ENCODE assay signal across 15 cellular contexts in genomic region chr1:217528271-217528670, GRCh38.
DNase-seq lines count a peak whose midpoint lies in the region; ATAC-seq and TF ChIP-seq lines count a peak whose summit lies in the region.
"Had no signal": no experiment of that assay in that cellular context is flagged by ENCODE, and none has a peak within 500 bp of the region (broad histone marks: within the 10 kb centered on the region; RNA-seq: fewer than 3 reads in every experiment).

No MANE protein-coding gene starts in this region.

- H3K4me1 ChIP-seq in PC-3 (ENCODE audit: insufficient read depth, low read length) (peaks cover 36% of the 10 kb centered on the region), osteoblast (ENCODE audit: insufficient read depth, low read length) (peaks cover 26% of the 10 kb centered on the region)
- H3K4me1 ChIP-seq: BLaER1, right lobe of liver, suprapubic skin had no signal

- H2AFZ ChIP-seq in PC-3 (ENCODE audit: low read length): no peak overlapping the region
- no peak overlapping the region for H2AFZ ChIP-seq in osteoblast (ENCODE audit: low read length)

- peak; percentile 39; the same call in 1 of the 2 replicates for ATAC-seq in PC-3
- ATAC-seq: left lobe of liver, right lobe of liver had no signal

- no peaks in the 10 kb centered on the region for H3F3A ChIP-seq in PC-3 (ENCODE audit: low read length, unreplicated experiment)

- no TSS peak for BruUV-seq in PC-3 (replicated peaks; lab: Mats Ljungman, UMichigan)

- H3K27ac ChIP-seq in PC-3 (ENCODE audit: low read length): peak overlapping the region; percentile 16
- H3K27ac ChIP-seq in osteoblast (ENCODE audit: low read depth, low read length): peak overlapping the region; percentile 29
- H3K27ac ChIP-seq: BLaER1, KMS-11, right lobe of liver, suprapubic skin had no signal

- no peak overlapping the region for H3K27ac Mint-ChIP-seq in activated naive CD8-positive, alpha-beta T cell treated with anti-CD3 and anti-CD28 coated beads for 36 hours
- H3K27ac Mint-ChIP-seq: dendritic cell treated with granulocyte-macrophage colony-stimulating factor and Interleukin-4, amounts not matched to agents 40 ng/mL and 50 ng/mL, for 4 days had no signal

- no peaks in the 10 kb centered on the region for H3K9me3 ChIP-seq in PC-3 (ENCODE audit: low read length)
- no peaks in the 10 kb centered on the region for H3K9me3 ChIP-seq in osteoblast (ENCODE audit: low read depth, low read length)
- H3K9me3 ChIP-seq: BLaER1, right lobe of liver, suprapubic skin had no signal

- no peaks in the 10 kb centered on the region for H3K79me2 ChIP-seq in PC-3 (ENCODE audit: low read length)
- H3K79me2 ChIP-seq in osteoblast (ENCODE audit: insufficient read depth, low read length): no peaks in the 10 kb centered on the region

- H3K4me3 ChIP-seq in PC-3 (ENCODE audit: low read length) (no peak overlapping the region), epithelial cell of esophagus (ENCODE audit: low read length) (no peak overlapping the region), osteoblast (ENCODE audit: insufficient read depth, low read length) (no peak overlapping the region)
- H3K4me3 ChIP-seq: BLaER1, right lobe of liver, suprapubic skin had no signal

- H3K4me2 ChIP-seq in PC-3 (ENCODE audit: low read length): no peak overlapping the region
- peak overlapping the region; percentile 31 for H3K4me2 ChIP-seq in osteoblast (ENCODE audit: insufficient read depth, low read length)
- H3K4me2 ChIP-seq: BLaER1, KMS-11 had no signal

- POLR2A ChIA-PET in PC-3 (lab: Charles Lee; ENCODE audit: unreplicated experiment): no interaction called here

- no peaks in the 10 kb centered on the region for H3K4me1 Mint-ChIP-seq in activated naive CD8-positive, alpha-beta T cell treated with anti-CD3 and anti-CD28 coated beads for 36 hours

- intact Hi-C loops in PC-3 (cut with micrococcal nuclease): loop anchor here (5.0 kb wide), 1 partner anchor 134 kb away; no protein-coding TSS in a partner anchor

- H3K27me3 Mint-ChIP-seq in activated naive CD8-positive, alpha-beta T cell treated with anti-CD3 and anti-CD28 coated beads for 36 hours: no peaks in the 10 kb centered on the region
- H3K27me3 Mint-ChIP-seq: dendritic cell treated with granulocyte-macrophage colony-stimulating factor and Interleukin-4, amounts not matched to agents 40 ng/mL and 50 ng/mL, for 4 days had no signal

- TF ChIP-seq CTCF in PC-3 (conservative IDR thresholded peaks at IDR 0.05; ENCODE audit: low read depth, low read length): no peak
- no peak for TF ChIP-seq CTCF in epithelial cell of esophagus (IDR thresholded peaks at IDR 0.05; ENCODE audit: insufficient read depth, low read depth, low read length, missing control alignments)
- no peak for TF ChIP-seq CTCF in osteoblast (IDR thresholded peaks at IDR 0.05; ENCODE audit: extremely low read depth, low read depth, low read length)

- H4K20me1 ChIP-seq in PC-3 (ENCODE audit: low read length): no peaks in the 10 kb centered on the region
- H4K20me1 ChIP-seq in osteoblast (ENCODE audit: insufficient read depth, low read length): peaks cover 7% of the 10 kb centered on the region
- H4K20me1 ChIP-seq: BLaER1 had no signal

- no peaks in the 10 kb centered on the region for H3K27me3 ChIP-seq in PC-3 (ENCODE audit: low read length)
- H3K27me3 ChIP-seq in osteoblast (ENCODE audit: insufficient read depth, low read length): no peaks in the 10 kb centered on the region
- H3K27me3 ChIP-seq: BLaER1, right lobe of liver, suprapubic skin had no signal

- peaks cover 1% of the 10 kb centered on the region for H3K9me3 Mint-ChIP-seq in activated naive CD8-positive, alpha-beta T cell treated with anti-CD3 and anti-CD28 coated beads for 36 hours

- H3K36me3 ChIP-seq in PC-3 (ENCODE audit: low read depth, low read length) (no peaks in the 10 kb centered on the region), osteoblast (ENCODE audit: insufficient read depth, low read length) (no peaks in the 10 kb centered on the region)
- H3K36me3 ChIP-seq: BLaER1, right lobe of liver, suprapubic skin had no signal

- H3K9ac ChIP-seq in PC-3 (ENCODE audit: low read length): no peak overlapping the region
- H3K9ac ChIP-seq: BLaER1, KMS-11 had no signal

- DNase-seq in GM03348 (ENCODE audit: low spot score) (peak; percentile 26), PC-3 (peak; percentile 75), epithelial cell of esophagus (ENCODE audit: low read depth) (peak; percentile 85), osteoblast (ENCODE audit: insufficient read length, low spot score, missing footprints) (peak; percentile 43), NCI-H446 treated with DMSO at 0.1 percent for 48 hours (lab: John Stamatoyannopoulos, UW) (no peak), amygdala (lab: John Stamatoyannopoulos, UW) (no peak)
- DNase-seq in activated naive CD8-positive, alpha-beta T cell treated with anti-CD3 and anti-CD28 coated beads for 36 hours: no peak
- DNase-seq: aorta, NCI-H345, right lobe of liver had no signal

- H3K9me2 ChIP-seq in PC-3 (replicated peaks; ENCODE audit: low read length): no peaks in the 10 kb centered on the region

- H3K36me3 Mint-ChIP-seq in activated naive CD8-positive, alpha-beta T cell treated with anti-CD3 and anti-CD28 coated beads for 36 hours: peaks cover 17% of the 10 kb centered on the region

- H3K4me3 Mint-ChIP-seq in activated naive CD8-positive, alpha-beta T cell treated with anti-CD3 and anti-CD28 coated beads for 36 hours: no peak overlapping the region
- H3K4me3 Mint-ChIP-seq: dendritic cell treated with granulocyte-macrophage colony-stimulating factor and Interleukin-4, amounts not matched to agents 40 ng/mL and 50 ng/mL, for 4 days had no signal

- CTCF ChIA-PET in PC-3 (lab: Charles Lee): no interaction called here

Comparison
In these comparisons a context has a peak if more than half of its experiments do, and no peak if none do; other contexts are left out.
1. DNase-seq: peak in GM03348 (single experiment), PC-3 (single experiment), epithelial cell of esophagus (single experiment) and osteoblast (single experiment); none in NCI-H446 treated with DMSO at 0.1 percent for 48 hours (single experiment), activated naive CD8-positive, alpha-beta T cell treated with anti-CD3 and anti-CD28 coated beads for 36 hours (single experiment) and amygdala (0 of 56).